In genomic region chr15:53978248-53978906, GRCh38 we compare ENCODE assay signal across 9 cellular contexts. TPM values are rescaled to one million over a fixed set of nuclear protein-coding genes. Genes with fewer than 3 reads are reported as not detected.
DNase-seq lines count a peak whose midpoint lies in the region; ATAC-seq and TF ChIP-seq lines count a peak whose summit lies in the region.
"Had no signal": no experiment of that assay in that cellular context is flagged by ENCODE, and none has a peak within 500 bp of the region (broad histone marks: within the 10 kb centered on the region; RNA-seq: fewer than 3 reads in every experiment).

Gene UNC13C, plus strand, starts transcription at chr15:53978441. Its CDS starts 34,463 bp downstream, at chr15:54012904.

- in situ Hi-C loops in Caki2 (cut with HindIII; ENCODE audit: low pct_unique_long_range_greater_than_20kb, low sequenced_read_pairs) = loop anchor here (25.0 kb wide), 1 partner anchor 141 kb away; no protein-coding TSS in a partner anchor

- no peak for TF ChIP-seq CTCF in epithelial cell of proximal tubule (conservative IDR thresholded peaks at IDR 0.05; ENCODE audit: low read depth, low read length)
- peak in 1 of 3 experiments; percentile 2 for TF ChIP-seq CTCF in nephron (IDR thresholded peaks at IDR 0.05; ENCODE audit: unreplicated experiment in 3 of 3)

- no peaks in the 10 kb centered on the region for H3K9me3 Mint-ChIP-seq in nephron

- peak; percentile 30 for DNase-seq in Caki2 (ENCODE audit: low read depth)
- DNase-seq in NCI-H446 (lab: John Stamatoyannopoulos, UW) = peak; percentile 38 to 53
- no peak for DNase-seq in epithelial cell of proximal tubule (ENCODE audit: low read depth)
- no peak for DNase-seq in activated CD8-positive, alpha-beta memory T cell treated with anti-CD3 and anti-CD28 coated beads, Interleukin-2, amount 50 U/mL, for 48 hours
- DNase-seq: NCI-H146 had no signal

- peak within 1 kb of the TSS; percentile 46 for H3K4me3 ChIP-seq in epithelial cell of proximal tubule (ENCODE audit: low read depth, low read length)

- peak within 1 kb of the TSS; percentile 21 to 82 (median 45) for H3K27ac Mint-ChIP-seq in nephron

- H3K4me3 Mint-ChIP-seq in nephron = peak within 1 kb of the TSS; percentile 84 to 92 (median 87)

- no peaks in the 10 kb centered on the region for H3K36me3 Mint-ChIP-seq in nephron (ENCODE audit: low read depth)

- ATAC-seq in HG03159 (IDR thresholded peaks at IDR 0.05; ENCODE audit: unreplicated experiment) (no peak), HG02885 (IDR thresholded peaks at IDR 0.05; ENCODE audit: poor library complexity, unreplicated experiment) (no peak), GM21723 (IDR thresholded peaks at IDR 0.05; ENCODE audit: unreplicated experiment) (no peak)

- H3K4me1 Mint-ChIP-seq in nephron = peaks cover 19% of the 10 kb centered on the region

- peaks cover 46% of the 10 kb centered on the region for H3K27me3 Mint-ChIP-seq in nephron (ENCODE audit: low read depth)

RNA-seq across cellular contexts. Expression of gene UNC13C, which starts in this region (rescaled TPM):
- 0.03 TPM in 2 replicates for total RNA-seq in Caki2 (2014; rRNA removed; shearing (Covaris generic); ENCODE audit: low replicate concordance)
- total RNA-seq in epithelial cell of proximal tubule = 0.06 and 0.29 TPM in 2 replicates

Comparison
In these comparisons a context has a peak if more than half of its experiments do, and no peak if none do; other contexts are left out.
1. Peak in DNase-seq in Caki2; RNA of the gene not detected or under 1 TPM.
2. DNase-seq: peak in NCI-H446 (2 of 2); none in epithelial cell of proximal tubule (single experiment) and activated CD8-positive, alpha-beta memory T cell treated with anti-CD3 and anti-CD28 coated beads, Interleukin-2, amount 50 U/mL, for 48 hours (single experiment).